Comparison of ENCODE assay signal across 17 cellular contexts in the genomic region with DNA sequence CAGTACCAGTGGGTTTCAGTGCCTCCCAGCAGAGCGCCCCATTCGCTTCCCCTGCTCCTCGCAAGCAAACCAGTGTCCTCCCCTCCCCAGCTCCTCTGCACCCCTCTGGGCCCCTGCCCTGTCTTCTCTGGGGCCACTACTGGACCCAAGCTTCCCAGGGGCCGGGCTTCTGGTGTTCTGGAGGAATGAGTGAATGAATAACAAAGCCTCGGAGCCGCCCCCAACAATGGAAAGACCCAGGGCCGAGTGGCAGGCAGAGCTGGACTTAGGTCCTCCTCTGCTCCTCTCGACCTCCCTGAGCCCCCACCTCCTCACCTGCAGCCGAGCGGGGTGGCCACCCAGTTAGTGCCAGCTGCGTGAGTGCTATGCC. TPM values are rescaled to one million over a fixed set of nuclear protein-coding genes. Genes with fewer than 3 reads are reported as not detected.
DNase-seq lines count a peak whose midpoint lies in the region; ATAC-seq and TF ChIP-seq lines count a peak whose summit lies in the region.
"Had no signal": no experiment of that assay in that cellular context is flagged by ENCODE, and none has a peak within 500 bp of the region (broad histone marks: within the 10 kb centered on the region; RNA-seq: fewer than 3 reads in every experiment).

No MANE protein-coding gene starts in this region.

- H3K27me3 ChIP-seq in mucosa of stomach (ENCODE audit: control insufficient read depth, insufficient read depth, low read length) (peaks cover 24% of the 10 kb centered on the region), vagina (no peaks in the 10 kb centered on the region)
- H3K27me3 ChIP-seq: body of pancreas, SJCRH30 had no signal

- H3K36me3 ChIP-seq in mucosa of stomach (ENCODE audit: control insufficient read depth, insufficient read depth, low read length) (no peaks in the 10 kb centered on the region), vagina (no peaks in the 10 kb centered on the region)
- H3K36me3 ChIP-seq: gastroesophageal sphincter, SJCRH30 had no signal

- TF ChIP-seq CTCF in natural killer cell (IDR thresholded peaks at IDR 0.05) (no peak), vagina (IDR thresholded peaks at IDR 0.05) (no peak)

- H3K9me3 ChIP-seq in mucosa of stomach (ENCODE audit: control insufficient read depth, low read length) (no peaks in the 10 kb centered on the region), vagina (no peaks in the 10 kb centered on the region)
- H3K9me3 ChIP-seq: body of pancreas, gastroesophageal sphincter, SJCRH30 had no signal

- H3K4me1 ChIP-seq in mucosa of stomach (ENCODE audit: control insufficient read depth, insufficient read depth, low read length) (peaks cover 11% of the 10 kb centered on the region), vagina (peaks cover 61% of the 10 kb centered on the region)

- H3K4me3 Mint-ChIP-seq in natural killer cell: peak overlapping the region; percentile 65
- H3K4me3 Mint-ChIP-seq in natural killer cell treated with Interleukin-12 subunit alpha and Interleukin-12 subunit beta and Interleukin-15 and Interleukin-18, amount 100 ng/mL, for 72 hours: no peak overlapping the region
- H3K4me3 Mint-ChIP-seq in effector memory CD8-positive, alpha-beta T cell: peak overlapping the region; percentile 59 to 61
- H3K4me3 Mint-ChIP-seq: activated CD8-positive, alpha-beta memory T cell treated with anti-CD3 and anti-CD28 coated beads, Interleukin-2, amount 10 ng/mL, durations not matched to agents 7 days and 5 days; CD4-positive, CD25-positive, alpha-beta regulatory T cell had no signal

- peaks cover 9 to 10% of the 10 kb centered on the region in 2 donors for H3K4me1 Mint-ChIP-seq in natural killer cell
- peaks cover 0 to 5% of the 10 kb centered on the region in 2 donors for H3K4me1 Mint-ChIP-seq in natural killer cell treated with Interleukin-12 subunit alpha and Interleukin-12 subunit beta and Interleukin-15 and Interleukin-18, amount 100 ng/mL, for 72 hours (ENCODE audit: low read depth in 2 of 2)
- peaks cover 5 to 7% of the 10 kb centered on the region in 2 donors for H3K4me1 Mint-ChIP-seq in effector memory CD8-positive, alpha-beta T cell (ENCODE audit: low read depth in 2 of 2)
- H3K4me1 Mint-ChIP-seq: activated CD8-positive, alpha-beta memory T cell treated with anti-CD3 and anti-CD28 coated beads, Interleukin-2, amount 10 ng/mL, durations not matched to agents 7 days and 5 days had no signal

- TF ChIP-seq POLR2A in vagina (IDR thresholded peaks at IDR 0.05): no peak

- H3K9me3 Mint-ChIP-seq in natural killer cell: no peaks in the 10 kb centered on the region
- H3K9me3 Mint-ChIP-seq in natural killer cell treated with Interleukin-12 subunit alpha and Interleukin-12 subunit beta and Interleukin-15 and Interleukin-18, amount 100 ng/mL, for 72 hours: no peaks in the 10 kb centered on the region
- H3K9me3 Mint-ChIP-seq in effector memory CD8-positive, alpha-beta T cell: no peaks in the 10 kb centered on the region
- H3K9me3 Mint-ChIP-seq: stimulated activated naive CD8-positive, alpha-beta T cell treated with anti-CD3 and anti-CD28 coated beads, Interleukin-15, amount 100 ng/mL, for 72 hours had no signal

- no peak overlapping the region for H3K27ac Mint-ChIP-seq in natural killer cell
- H3K27ac Mint-ChIP-seq in natural killer cell treated with Interleukin-12 subunit alpha and Interleukin-12 subunit beta and Interleukin-15 and Interleukin-18, amount 100 ng/mL, for 72 hours: no peak overlapping the region
- peak overlapping the region in 1 of 2 donors; percentile 61 for H3K27ac Mint-ChIP-seq in effector memory CD8-positive, alpha-beta T cell
- H3K27ac Mint-ChIP-seq: activated CD4-positive, alpha-beta T cell treated with anti-CD3 and anti-CD28 coated beads for 36 hours; activated CD8-positive, alpha-beta memory T cell treated with anti-CD3 and anti-CD28 coated beads, Interleukin-2, amount 10 ng/mL, durations not matched to agents 7 days and 5 days; CD4-positive, CD25-positive, alpha-beta regulatory T cell had no signal

- H3K27ac ChIP-seq in vagina: peak overlapping the region; percentile 97
- H3K27ac ChIP-seq: gastroesophageal sphincter, SJCRH30 had no signal

- H3K9ac ChIP-seq in mucosa of stomach (ENCODE audit: low read length): peak overlapping the region; percentile 58

- H3K27me3 Mint-ChIP-seq in natural killer cell (ENCODE audit: low read depth in 2 of 2): peaks cover 48 to 59% of the 10 kb centered on the region in 2 donors
- peaks cover 36 to 39% of the 10 kb centered on the region in 2 donors for H3K27me3 Mint-ChIP-seq in natural killer cell treated with Interleukin-12 subunit alpha and Interleukin-12 subunit beta and Interleukin-15 and Interleukin-18, amount 100 ng/mL, for 72 hours
- H3K27me3 Mint-ChIP-seq in effector memory CD8-positive, alpha-beta T cell: peaks cover 73 to 79% of the 10 kb centered on the region in 2 donors

- no peak overlapping the region for H3K4me3 ChIP-seq in mucosa of stomach (ENCODE audit: low read length)
- H3K4me3 ChIP-seq in vagina: peak overlapping the region in 1 of 2 donors; percentile 11
- H3K4me3 ChIP-seq: body of pancreas, gastroesophageal sphincter, SJCRH30 had no signal

- no peaks in the 10 kb centered on the region for H3K36me3 Mint-ChIP-seq in natural killer cell
- no peaks in the 10 kb centered on the region for H3K36me3 Mint-ChIP-seq in natural killer cell treated with Interleukin-12 subunit alpha and Interleukin-12 subunit beta and Interleukin-15 and Interleukin-18, amount 100 ng/mL, for 72 hours
- no peaks in the 10 kb centered on the region for H3K36me3 Mint-ChIP-seq in effector memory CD8-positive, alpha-beta T cell (ENCODE audit: insufficient read depth)
- H3K36me3 Mint-ChIP-seq: activated CD8-positive, alpha-beta memory T cell treated with anti-CD3 and anti-CD28 coated beads, Interleukin-2, amount 10 ng/mL, durations not matched to agents 7 days and 5 days; CD4-positive, CD25-positive, alpha-beta regulatory T cell had no signal

- DNase-seq in natural killer cell: no peak
- no peak for DNase-seq in natural killer cell treated with Interleukin-12 subunit alpha and Interleukin-12 subunit beta and Interleukin-15 and Interleukin-18, amount 100 ng/mL, for 72 hours (ENCODE audit: low spot score)
- no peak for DNase-seq in effector memory CD8-positive, alpha-beta T cell
- DNase-seq in vagina (ENCODE audit: extremely low spot score in 2 of 2): no peak
- no peak for DNase-seq in HPDE6-E6E7 (ENCODE audit: extremely low spot score)
- no peak for DNase-seq in stimulated activated CD4-positive, alpha-beta T cell treated with anti-CD3 and anti-CD28 coated beads, Interleukin-4, amount 100 ng/mL, for 1 hour
- DNase-seq in stimulated activated CD8-positive, alpha-beta memory T cell treated with anti-CD3 and anti-CD28 coated beads, Interleukin-4, amount 100 ng/mL, for 48 hours: no peak
- DNase-seq: activated CD8-positive, alpha-beta memory T cell treated with anti-CD3 and anti-CD28 coated beads, Interleukin-2, amount 10 ng/mL, durations not matched to agents 7 days and 5 days; SJCRH30 had no signal

- no peak for ATAC-seq in natural killer cell
- ATAC-seq in natural killer cell treated with Interleukin-12 subunit alpha and Interleukin-12 subunit beta and Interleukin-15 and Interleukin-18, amount 100 ng/mL, for 72 hours: no peak
- peak; percentile 36 for ATAC-seq in effector memory CD8-positive, alpha-beta T cell (replicated peaks)
- ATAC-seq: activated CD8-positive, alpha-beta memory T cell treated with anti-CD3 and anti-CD28 coated beads, Interleukin-2, amount 10 ng/mL, durations not matched to agents 7 days and 5 days; gastroesophageal sphincter had no signal

- intact Hi-C loops in natural killer cell (cut with micrococcal nuclease): no loop called here
- intact Hi-C loops in vagina (cut with DNase I): no loop called here

RNA-seq across cellular contexts. Expression of a gene that starts 37.6 kb away (rescaled TPM):
- 1 to 10 TPM in 2 of 3 donors, under 1 TPM in 1; 0.93 to 1.7 (median 1.2) TPM for total RNA-seq in natural killer cell
- 1 to 10 TPM in 1 of 2 donors, under 1 TPM in 1; 0.31 to 1.1 TPM for total RNA-seq in natural killer cell treated with Interleukin-12 subunit alpha and Interleukin-12 subunit beta and Interleukin-15 and Interleukin-18, amount 100 ng/mL, for 72 hours
- total RNA-seq in vagina: 0.49 TPM
- total RNA-seq: gastroesophageal sphincter, lower leg skin, renal cortical epithelial cell had no signal
